In genomic region chr5:168464214-168464613, GRCh38 we compare ENCODE assay signal across 11 cellular contexts.
"Had no signal": no experiment of that assay in that cellular context is flagged by ENCODE, and none has a peak within 500 bp of the region (broad histone marks: within the 10 kb centered on the region; RNA-seq: fewer than 3 reads in every experiment).

No MANE protein-coding gene starts in this region.

- H3K27ac ChIP-seq: brain microvascular endothelial cell, parathyroid adenoma, upper lobe of right lung had no signal

- DNase-seq: activated B cell treated with CpG ODN at 0.5 μM for 24 hours; activated CD4-positive, alpha-beta T cell treated with anti-CD3 and anti-CD28 coated beads, Interleukin-2, amount 10 ng/mL, durations not matched to agents 24 days and 14 days; activated CD8-positive, alpha-beta memory T cell treated with anti-CD3 and anti-CD28 coated beads for 24 hours; brain microvascular endothelial cell; effector memory CD4-positive, alpha-beta T cell; hippocampal formation; stimulated activated CD4-positive, alpha-beta T cell treated with anti-CD3 and anti-CD28 coated beads, Interleukin-4, amount 100 ng/mL, for 1 hour; stimulated activated CD8-positive, alpha-beta memory T cell treated with anti-CD3 and anti-CD28 coated beads, Interleukin-4, amount 100 ng/mL, for 48 hours; upper lobe of right lung had no signal

- H3K36me3 ChIP-seq: brain microvascular endothelial cell, upper lobe of right lung had no signal

- H3K4me1 ChIP-seq: parathyroid adenoma, upper lobe of right lung had no signal

- H3K9ac ChIP-seq: parathyroid adenoma had no signal

- H3K9me3 ChIP-seq: upper lobe of right lung had no signal

- ATAC-seq: activated naive CD4-positive, alpha-beta T cell treated with anti-CD3 and anti-CD28 coated beads, Interleukin-2, amount 50 U/mL, for 72 hours; upper lobe of right lung had no signal

- H2AFZ ChIP-seq: parathyroid adenoma had no signal

- H3K27me3 ChIP-seq: brain microvascular endothelial cell, upper lobe of right lung had no signal

- H3K79me2 ChIP-seq: parathyroid adenoma had no signal

- H3K4me3 ChIP-seq: upper lobe of right lung had no signal
